26 cellular contexts compared by ENCODE assay signal in the genomic region with DNA sequence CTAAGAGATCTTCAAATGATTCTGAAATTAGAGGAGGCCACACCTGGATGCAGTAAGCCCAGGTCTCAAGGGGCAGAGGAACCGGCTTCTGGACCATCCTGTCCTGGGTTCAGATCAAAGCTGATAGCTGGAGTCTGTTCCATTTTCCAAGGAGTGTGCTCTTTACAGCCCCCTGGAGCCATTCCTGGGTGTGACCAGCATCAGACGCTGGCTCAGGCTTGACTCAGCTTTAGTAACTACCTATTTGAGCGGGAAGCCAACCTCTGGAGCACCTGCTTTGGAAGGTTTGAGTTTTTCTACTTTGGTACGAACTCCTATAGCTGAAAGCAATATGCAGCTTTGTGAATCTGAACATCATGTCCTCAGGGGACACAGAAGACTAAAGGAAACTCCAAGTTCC. TPM values are rescaled to one million over a fixed set of nuclear protein-coding genes. Genes with fewer than 3 reads are reported as not detected.
DNase-seq lines count a peak whose midpoint lies in the region; ATAC-seq, FAIRE-seq and TF ChIP-seq lines count a peak whose summit lies in the region.
"Had no signal": no experiment of that assay in that cellular context is flagged by ENCODE, and none has a peak within 500 bp of the region (broad histone marks: within the 10 kb centered on the region; RNA-seq: fewer than 3 reads in every experiment).

No MANE protein-coding gene starts in this region.

- H3K79me1 ChIP-seq in H9 (ENCODE audit: insufficient read depth, low read depth, low read length, poor library complexity, severe bottlenecking), result no peaks in the 10 kb centered on the region

- CTCF ChIA-PET in A549 (lab: Yijun Ruan, JAX), result interaction anchor here (0.9 to 1.6 kb wide), 2 partner anchors 17 to 19 kb away, joined by 3 to 5 read pairs; no protein-coding TSS in a partner anchor
- CTCF ChIA-PET in PC-3 (lab: Charles Lee), result no interaction called here
- CTCF ChIA-PET in CD8-positive, alpha-beta memory T cell (lab: Charles Lee), result no interaction called here

- H3K27ac ChIP-seq in A549 (no peak overlapping the region), H9 (ENCODE audit: insufficient read length, low read depth, low read length) (no peak overlapping the region), PC-3 (ENCODE audit: low read length) (no peak overlapping the region)
- no peak overlapping the region for H3K27ac ChIP-seq in CD8-positive, alpha-beta memory T cell (ENCODE audit: low read depth, low read length)
- H3K27ac ChIP-seq: skin epidermis, suprapubic skin, uterus had no signal

- H3K9me2 ChIP-seq in PC-3 (replicated peaks; ENCODE audit: low read length), result no peaks in the 10 kb centered on the region

- H3K4me3 ChIP-seq in A549 (no peak overlapping the region), PC-3 (ENCODE audit: low read length) (no peak overlapping the region), epithelial cell of esophagus (ENCODE audit: low read length) (no peak overlapping the region)
- H3K4me3 ChIP-seq in CD8-positive, alpha-beta memory T cell (ENCODE audit: low read length), result no peak overlapping the region
- H3K4me3 ChIP-seq: lung, skin epidermis, suprapubic skin, uterus had no signal

- WGBS in A549 (ENCODE audit: missing lambda C conversion rate), result 51% methylated on average over 4 of the region's 4 CpGs
- no CpG with 5 or more reads among the region's 4 CpGs for WGBS in H9 (ENCODE audit: extremely low coverage, insufficient read length, low lambda C conversion rate)

- no peak overlapping the region for H2AK5ac ChIP-seq in H9 (ENCODE audit: insufficient read length, low read length)

- H3K27me3 ChIP-seq in H9 (ENCODE audit: insufficient read depth, low read length) (no peaks in the 10 kb centered on the region), PC-3 (ENCODE audit: low read length) (no peaks in the 10 kb centered on the region)
- H3K27me3 ChIP-seq in CD8-positive, alpha-beta memory T cell (ENCODE audit: insufficient read depth, low read length, poor library complexity, severe bottlenecking), result peaks cover 4% of the 10 kb centered on the region
- H3K27me3 ChIP-seq: suprapubic skin, uterus had no signal

- DNase-seq in A549 (ENCODE audit: low read depth in 1 of 2, low spot score in 1 of 2) (no peak), H9 (peak; percentile 41), PC-3 (peak; percentile 55), epithelial cell of esophagus (ENCODE audit: low read depth) (peak; percentile 27), NCI-H146 treated with DMSO at 0.1 percent for 48 hours (lab: John Stamatoyannopoulos, UW; ENCODE audit: unreplicated experiment) (no peak), COLO829 (ENCODE audit: low spot score) (no peak)
- DNase-seq in CD8-positive, alpha-beta memory T cell, result no peak
- no peak for DNase-seq in activated T-cell treated with anti-CD3 and anti-CD28 coated beads, Interleukin-2, amount 50 U/mL, for 1 hour
- DNase-seq: activated CD4-positive, alpha-beta T cell treated with anti-CD3 and anti-CD28 coated beads for 36 hours; activated naive CD4-positive, alpha-beta T cell treated with anti-CD3 and anti-CD28 coated beads for 36 hours; activated T-cell treated with anti-CD3 and anti-CD28 coated beads, Interleukin-2, amount 50 U/mL, for 72 hours; anterior cingulate cortex; DMS153; GF-D8; NCI-H510A treated with DMSO at 0.1 percent for 48 hours; Right ventricle myocardium superior; stimulated activated CD4-positive, alpha-beta T cell treated with anti-CD3 and anti-CD28 coated beads, Interleukin-1b, Interleukin-23, amount 100 ng/mL, for 48 hours; uterus had no signal

- no peaks in the 10 kb centered on the region for H3K36me3 ChIP-seq in PC-3 (ENCODE audit: low read depth, low read length)
- no peaks in the 10 kb centered on the region for H3K36me3 ChIP-seq in CD8-positive, alpha-beta memory T cell (ENCODE audit: insufficient read depth, low read length)
- H3K36me3 ChIP-seq: suprapubic skin, uterus had no signal

- H3K23ac ChIP-seq in H9 (ENCODE audit: insufficient read length, low read depth, low read length), result no peak overlapping the region

- peak; percentile 61 to 63; a peak in 5 of 6 replicates for ATAC-seq in A549
- peak; percentile 40; the same call in 1 of the 2 replicates for ATAC-seq in PC-3
- ATAC-seq: activated CD4-positive, alpha-beta T cell treated with anti-CD3 and anti-CD28 coated beads for 36 hours; activated T-cell treated with anti-CD3 and anti-CD28 coated beads, Interleukin-2, amount 50 U/mL, for 72 hours; stimulated activated effector memory CD8-positive, alpha-beta T cell treated with anti-CD3 and anti-CD28 coated beads, Interleukin-12 subunit alpha, Interleukin-12 subunit beta, amount 100 ng/mL, for 72 hours had no signal

- no peaks in the 10 kb centered on the region for H3K9me3 Mint-ChIP-seq in H9
- no peaks in the 10 kb centered on the region for H3K9me3 Mint-ChIP-seq in CD8-positive, alpha-beta memory T cell
- H3K9me3 Mint-ChIP-seq: activated naive CD4-positive, alpha-beta T cell treated with anti-CD3 and anti-CD28 coated beads for 36 hours; activated T-cell treated with anti-CD3 and anti-CD28 coated beads, Interleukin-2, amount 50 U/mL, for 72 hours; stimulated activated effector memory CD8-positive, alpha-beta T cell treated with anti-CD3 and anti-CD28 coated beads, Interleukin-12 subunit alpha, Interleukin-12 subunit beta, amount 100 ng/mL, for 72 hours had no signal

- no peaks in the 10 kb centered on the region for H3K4me1 ChIP-seq in A549
- H3K4me1 ChIP-seq in H9 (ENCODE audit: insufficient read depth, low read length), result no peaks in the 10 kb centered on the region
- H3K4me1 ChIP-seq in PC-3 (ENCODE audit: insufficient read depth, low read length), result peaks cover 14% of the 10 kb centered on the region
- H3K4me1 ChIP-seq in CD8-positive, alpha-beta memory T cell (ENCODE audit: insufficient read depth, low read length), result no peaks in the 10 kb centered on the region
- H3K4me1 ChIP-seq: suprapubic skin, uterus had no signal

- no peak overlapping the region for H4K5ac ChIP-seq in H9 (ENCODE audit: insufficient read length, low read depth, low read length)

- H3K27me3 Mint-ChIP-seq in H9 (ENCODE audit: low read depth), result peaks cover 36% of the 10 kb centered on the region
- peaks cover 29 to 35% of the 10 kb centered on the region in 2 donors for H3K27me3 Mint-ChIP-seq in CD8-positive, alpha-beta memory T cell

- H2BK15ac ChIP-seq in H9 (ENCODE audit: low read depth, low read length), result no peak overlapping the region

- no peaks in the 10 kb centered on the region for H3K79me2 ChIP-seq in H9 (ENCODE audit: insufficient read depth, low read length)
- H3K79me2 ChIP-seq in PC-3 (ENCODE audit: low read length), result no peaks in the 10 kb centered on the region

- no peak for TF ChIP-seq RAD21 in A549 (conservative IDR thresholded peaks at IDR 0.05 in 1 of 2, IDR thresholded peaks at IDR 0.05 in 1 of 2)

- no peak for TF ChIP-seq EP300 in A549 (IDR thresholded peaks at IDR 0.05)

- no peak overlapping the region for H4K91ac ChIP-seq in H9 (ENCODE audit: insufficient read length, low read depth, low read length)

- no peak overlapping the region for H4K8ac ChIP-seq in H9 (replicated peaks; ENCODE audit: insufficient read length, low read depth, low read length)

- no peak overlapping the region for H2BK12ac ChIP-seq in H9 (ENCODE audit: insufficient read length, low read depth, low read length)

- H3T11ph ChIP-seq in H9 (ENCODE audit: low read length), result no peak overlapping the region

- H3K4me1 Mint-ChIP-seq in H9, result no peaks in the 10 kb centered on the region; a peak in 1 of 4 replicates
- H3K4me1 Mint-ChIP-seq in CD8-positive, alpha-beta memory T cell, result no peaks in the 10 kb centered on the region
- H3K4me1 Mint-ChIP-seq: activated CD4-positive, alpha-beta T cell treated with anti-CD3 and anti-CD28 coated beads for 36 hours; CD14-positive monocyte; stimulated activated effector memory CD8-positive, alpha-beta T cell treated with anti-CD3 and anti-CD28 coated beads, Interleukin-12 subunit alpha, Interleukin-12 subunit beta, amount 100 ng/mL, for 72 hours had no signal

- H3K9me3 ChIP-seq in A549 (no peaks in the 10 kb centered on the region), H9 (ENCODE audit: control insufficient read depth, low read depth, low read length) (no peaks in the 10 kb centered on the region), PC-3 (ENCODE audit: low read length) (no peaks in the 10 kb centered on the region)
- no peaks in the 10 kb centered on the region for H3K9me3 ChIP-seq in CD8-positive, alpha-beta memory T cell (ENCODE audit: low read length)
- H3K9me3 ChIP-seq: suprapubic skin, uterus had no signal

- no peaks in the 10 kb centered on the region for H3K23me2 ChIP-seq in H9 (ENCODE audit: insufficient read length, low read depth, low read length, poor library complexity, severe bottlenecking)

- H2BK5ac ChIP-seq in H9 (ENCODE audit: insufficient read length, low read length), result no peak overlapping the region

- H3K9ac ChIP-seq in H9 (ENCODE audit: extremely low read depth, insufficient read length, low read length) (no peak overlapping the region), PC-3 (ENCODE audit: low read length) (no peak overlapping the region)

- H3K4ac ChIP-seq in H9 (ENCODE audit: low read depth, low read length), result no peak overlapping the region

- H3K36me3 Mint-ChIP-seq in H9 (ENCODE audit: insufficient read depth in 1 of 3, low read depth in 3 of 3), result no peaks in the 10 kb centered on the region
- no peaks in the 10 kb centered on the region for H3K36me3 Mint-ChIP-seq in CD8-positive, alpha-beta memory T cell
- H3K36me3 Mint-ChIP-seq: CD14-positive monocyte; stimulated activated effector memory CD8-positive, alpha-beta T cell treated with anti-CD3 and anti-CD28 coated beads, Interleukin-12 subunit alpha, Interleukin-12 subunit beta, amount 100 ng/mL, for 72 hours had no signal

- H3F3A ChIP-seq in PC-3 (ENCODE audit: low read length, unreplicated experiment), result no peaks in the 10 kb centered on the region

- H2AFZ ChIP-seq in H9 (ENCODE audit: low read length) (no peak overlapping the region), PC-3 (ENCODE audit: low read length) (no peak overlapping the region)

- H3K4me2 ChIP-seq in A549 (no peak overlapping the region), H9 (ENCODE audit: insufficient read depth, insufficient read length, low read length) (no peak overlapping the region), PC-3 (ENCODE audit: low read length) (no peak overlapping the region)

- no peak overlapping the region for H3K18ac ChIP-seq in H9 (ENCODE audit: insufficient read length, low read depth, low read length)

- TF ChIP-seq POLR2A in A549 (IDR thresholded peaks at IDR 0.05; ENCODE audit: low read length), result no peak

- no peaks in the 10 kb centered on the region for H4K20me1 ChIP-seq in H9 (ENCODE audit: control insufficient read depth, insufficient read depth, insufficient read length)
- H4K20me1 ChIP-seq in PC-3 (ENCODE audit: low read length), result no peaks in the 10 kb centered on the region

- no peak overlapping the region; a peak in 1 of 7 replicates for H3K27ac Mint-ChIP-seq in H9
- no peak overlapping the region for H3K27ac Mint-ChIP-seq in CD8-positive, alpha-beta memory T cell
- H3K27ac Mint-ChIP-seq: activated CD4-positive, alpha-beta T cell treated with anti-CD3 and anti-CD28 coated beads for 36 hours; activated naive CD4-positive, alpha-beta T cell treated with anti-CD3 and anti-CD28 coated beads for 36 hours; activated T-cell treated with anti-CD3 and anti-CD28 coated beads, Interleukin-2, amount 50 U/mL, for 72 hours; stimulated activated effector memory CD8-positive, alpha-beta T cell treated with anti-CD3 and anti-CD28 coated beads, Interleukin-12 subunit alpha, Interleukin-12 subunit beta, amount 100 ng/mL, for 72 hours had no signal

- POLR2A ChIA-PET in A549 (lab: Yijun Ruan, JAX) (no interaction called here), PC-3 (lab: Charles Lee; ENCODE audit: unreplicated experiment) (no interaction called here)
- POLR2A ChIA-PET in CD8-positive, alpha-beta memory T cell (lab: Charles Lee), result interaction anchor here (0.8 kb wide), 1 partner anchor 11 kb away, joined by 3 read pairs; no protein-coding TSS in a partner anchor

- intact Hi-C loops in PC-3 (cut with micrococcal nuclease), result no loop called here

- BruUV-seq in PC-3 (replicated peaks; lab: Mats Ljungman, UMichigan), result no TSS peak

- no peak overlapping the region for H3K4me3 Mint-ChIP-seq in H9
- H3K4me3 Mint-ChIP-seq in CD8-positive, alpha-beta memory T cell, result no peak overlapping the region
- H3K4me3 Mint-ChIP-seq: activated CD4-positive, alpha-beta T cell treated with anti-CD3 and anti-CD28 coated beads for 36 hours; activated naive CD4-positive, alpha-beta T cell treated with anti-CD3 and anti-CD28 coated beads for 36 hours; activated T-cell treated with anti-CD3 and anti-CD28 coated beads, Interleukin-2, amount 50 U/mL, for 72 hours; stimulated activated effector memory CD8-positive, alpha-beta T cell treated with anti-CD3 and anti-CD28 coated beads, Interleukin-12 subunit alpha, Interleukin-12 subunit beta, amount 100 ng/mL, for 72 hours had no signal

- no peak overlapping the region for H2BK20ac ChIP-seq in H9 (ENCODE audit: low read depth, low read length, poor library complexity, severe bottlenecking)

- no peak overlapping the region for H3K14ac ChIP-seq in H9 (ENCODE audit: insufficient read depth, low read length)

- no peak for FAIRE-seq in A549 (lab: Jason Lieb, UNC)

- no peak overlapping the region for H3K56ac ChIP-seq in H9 (ENCODE audit: insufficient read length, low read depth, low read length)

- H2BK120ac ChIP-seq in H9 (ENCODE audit: low read depth, low read length, poor library complexity, severe bottlenecking), result no peak overlapping the region

- TF ChIP-seq CTCF in A549 (IDR thresholded peaks at IDR 0.05), result no peak
- peak; percentile 47; the same call in 2 of the 3 replicates for TF ChIP-seq CTCF in H9 (conservative IDR thresholded peaks at IDR 0.05)
- TF ChIP-seq CTCF in PC-3 (conservative IDR thresholded peaks at IDR 0.05; ENCODE audit: low read depth, low read length), result peak; percentile 36; the same call in 1 of the 2 replicates
- TF ChIP-seq CTCF in epithelial cell of esophagus (IDR thresholded peaks at IDR 0.05; ENCODE audit: insufficient read depth, low read depth, low read length, missing control alignments), result no peak

RNA-seq across cellular contexts. Expression of a gene that starts 12.9 kb away (rescaled TPM):
- polyA plus RNA-seq in A549 (2011; rRNA removed), result 61.4 and 62.3 TPM in 2 replicates
- polyA plus RNA-seq in A549 (2012; cell fraction: cytosol; rRNA removed), result 23.6 and 24.1 TPM in 2 replicates
- 30.9 and 39.3 TPM in 2 replicates for polyA plus RNA-seq in A549 (2012; cell fraction: nucleus; rRNA removed)
- 36.1 to 46.6 TPM (median 44.4 TPM) in 3 replicates for polyA plus RNA-seq in A549 (2017; fragmentation: RNase III; extraction: RNeasy Plus Mini Kit Qiagen cat#74134 plus additional on column Dnase treatment)
- polyA minus RNA-seq in A549 (2011; rRNA and poly(A)+ RNA removed), result 37.5 and 58.3 TPM in 2 replicates
- 13.0 and 13.1 TPM in 2 replicates for total RNA-seq in H9 (2021)
- 17.6 and 19.2 TPM in 2 replicates for total RNA-seq in PC-3 (2014; rRNA removed)
- total RNA-seq in CD8-positive, alpha-beta memory T cell, result 10 to 100 TPM; 16.2 to 19.1 TPM
- polyA plus RNA-seq in CD8-positive, alpha-beta memory T cell, result 37.7 TPM

RNA-seq across cellular contexts. Expression of a gene that starts 32.2 kb away (rescaled TPM):
- polyA plus RNA-seq in A549 (2011; rRNA removed), result not detected in 2 replicates
- not detected in 2 replicates for polyA plus RNA-seq in A549 (2012; cell fraction: cytosol; rRNA removed)
- polyA plus RNA-seq in A549 (2012; cell fraction: nucleus; rRNA removed), result not detected in 2 replicates
- not detected in 3 replicates for polyA plus RNA-seq in A549 (2017; fragmentation: RNase III; extraction: RNeasy Plus Mini Kit Qiagen cat#74134 plus additional on column Dnase treatment)
- not detected in 2 replicates for polyA minus RNA-seq in A549 (2011; rRNA and poly(A)+ RNA removed)
- total RNA-seq in H9 (2021), result not detected in 2 replicates
- not detected in 2 replicates for total RNA-seq in PC-3 (2014; rRNA removed)
- not detected for total RNA-seq in CD8-positive, alpha-beta memory T cell
- not detected for polyA plus RNA-seq in CD8-positive, alpha-beta memory T cell
- total RNA-seq: activated CD4-positive, alpha-beta T cell treated with anti-CD3 and anti-CD28 coated beads for 36 hours; activated naive CD4-positive, alpha-beta T cell treated with anti-CD3 and anti-CD28 coated beads for 36 hours; activated T-cell treated with anti-CD3 and anti-CD28 coated beads, Interleukin-2, amount 50 U/mL, for 72 hours; cardiac septum; dermis microvascular lymphatic vessel endothelial cell; lung; Right ventricle myocardium superior; T-helper 1 cell treated with Interleukin-12 subunit alpha and Interleukin-12 subunit beta and Interleukin-4 antibody, amounts not matched to agents 30 ng/mL and 1 ng/mL, for 36 hours; uterus had no signal
- polyA plus RNA-seq: CD14-positive monocyte, lung had no signal

RNA-seq across cellular contexts. Expression of a gene that starts 56.6 kb away (rescaled TPM):
- polyA plus RNA-seq in A549 (2011; rRNA removed) (0.16 and 0.24 TPM in 2 replicates), A549 (2017; fragmentation: RNase III; extraction: RNeasy Plus Mini Kit Qiagen cat#74134 plus additional on column Dnase treatment) (0.21 TPM in 1 of 3 replicates, not detected in the others)
- polyA plus RNA-seq in A549 (2012; cell fraction: cytosol; rRNA removed), result 0.11 TPM in 1 of 2 replicates, not detected in the other
- polyA plus RNA-seq in A549 (2012; cell fraction: nucleus; rRNA removed), result not detected in 2 replicates
- polyA minus RNA-seq in A549 (2011; rRNA and poly(A)+ RNA removed), result not detected in 2 replicates
- total RNA-seq in H9 (2021) (0.61 TPM in 1 of 2 replicates, not detected in the other), PC-3 (2014; rRNA removed) (not detected in 2 replicates)
- under 1 TPM in 1 of 2 experiments, not detected in 1; 0.94 TPM for total RNA-seq in CD8-positive, alpha-beta memory T cell
- polyA plus RNA-seq in CD8-positive, alpha-beta memory T cell, result 0.99 TPM
- total RNA-seq: dermis microvascular lymphatic vessel endothelial cell, lung, suprapubic skin, uterus had no signal
- polyA plus RNA-seq: CD14-positive monocyte had no signal

Comparison
In these comparisons a context has a peak if more than half of its experiments do, and no peak if none do; other contexts are left out.
1. DNase-seq: peak in H9 (single experiment), PC-3 (single experiment) and epithelial cell of esophagus (single experiment); none in A549 (0 of 2), CD8-positive, alpha-beta memory T cell (0 of 5), NCI-H146 treated with DMSO at 0.1 percent for 48 hours (single experiment), activated T-cell treated with anti-CD3 and anti-CD28 coated beads, Interleukin-2, amount 50 U/mL, for 1 hour (single experiment) and COLO829 (single experiment).
2. CTCF ChIP-seq: peak in H9 (single experiment) and PC-3 (single experiment); none in A549 (single experiment) and epithelial cell of esophagus (single experiment).